Comparison of ENCODE assay signal across 21 cellular contexts in genomic region chr5:5209510-5210286, GRCh38.
"Had no signal": no experiment of that assay in that cellular context is flagged by ENCODE, and none has a peak within 500 bp of the region (broad histone marks: within the 10 kb centered on the region; RNA-seq: fewer than 3 reads in every experiment).

No MANE protein-coding gene starts in this region.

- H3K36me3 Mint-ChIP-seq: memory B cell; naive B cell; natural killer cell treated with Interleukin-12 subunit alpha and Interleukin-12 subunit beta and Interleukin-15 and Interleukin-18, amount 100 ng/mL, for 72 hours had no signal

- H3K4me1 Mint-ChIP-seq: memory B cell; naive B cell; stimulated activated naive CD8-positive, alpha-beta T cell treated with anti-CD3 and anti-CD28 coated beads, Interleukin-15, amount 100 ng/mL, for 72 hours had no signal

- H3K9me3 Mint-ChIP-seq: natural killer cell treated with Interleukin-12 subunit alpha and Interleukin-12 subunit beta and Interleukin-15 and Interleukin-18, amount 100 ng/mL, for 72 hours; stimulated activated naive CD8-positive, alpha-beta T cell treated with anti-CD3 and anti-CD28 coated beads, Interleukin-15, amount 100 ng/mL, for 72 hours had no signal

- H3K27ac Mint-ChIP-seq: memory B cell; naive B cell; natural killer cell treated with Interleukin-12 subunit alpha and Interleukin-12 subunit beta and Interleukin-15 and Interleukin-18, amount 100 ng/mL, for 72 hours; stimulated activated naive CD8-positive, alpha-beta T cell treated with anti-CD3 and anti-CD28 coated beads, Interleukin-15, amount 100 ng/mL, for 72 hours had no signal

- H3K9me3 ChIP-seq: mucosa of descending colon, right lobe of liver, suprapubic skin, transverse colon had no signal

- H3K4me1 ChIP-seq: right lobe of liver, transverse colon had no signal

- ATAC-seq: left lobe of liver; mucosa of descending colon; natural killer cell treated with Interleukin-12 subunit alpha and Interleukin-12 subunit beta and Interleukin-15 and Interleukin-18, amount 100 ng/mL, for 72 hours; right lobe of liver; stimulated activated naive CD8-positive, alpha-beta T cell treated with anti-CD3 and anti-CD28 coated beads, Interleukin-15, amount 100 ng/mL, for 72 hours had no signal

- H3K4me3 Mint-ChIP-seq: memory B cell; naive B cell; natural killer cell treated with Interleukin-12 subunit alpha and Interleukin-12 subunit beta and Interleukin-15 and Interleukin-18, amount 100 ng/mL, for 72 hours; stimulated activated naive CD8-positive, alpha-beta T cell treated with anti-CD3 and anti-CD28 coated beads, Interleukin-15, amount 100 ng/mL, for 72 hours had no signal

- H3K27me3 ChIP-seq: dorsolateral prefrontal cortex, right lobe of liver, suprapubic skin, transverse colon had no signal

- DNase-seq: dorsolateral prefrontal cortex; effector CD4-positive, alpha-beta T cell; head of caudate nucleus; mucosa of descending colon; naive B cell; nucleus accumbens; posterior cingulate gyrus; right lobe of liver; stimulated activated CD4-positive, alpha-beta T cell treated with anti-CD3 and anti-CD28 coated beads, Interleukin-12 subunit alpha, Interleukin-12 subunit beta, amount 100 ng/mL, for 4 hours; stimulated activated CD4-positive, alpha-beta T cell treated with anti-CD3 and anti-CD28 coated beads, Interleukin-1b, Interleukin-23, amount 100 ng/mL, for 48 hours; stimulated activated CD4-positive, alpha-beta T cell treated with anti-CD3 and anti-CD28 coated beads, Interleukin-4, amount 100 ng/mL, for 1 hour; stimulated activated CD8-positive, alpha-beta memory T cell treated with anti-CD3 and anti-CD28 coated beads, Interleukin-4, amount 100 ng/mL, for 48 hours; stimulated activated naive CD4-positive, alpha-beta T cell; stimulated activated naive CD8-positive, alpha-beta T cell treated with anti-CD3 and anti-CD28 coated beads, Interleukin-15, amount 100 ng/mL, for 72 hours; transverse colon had no signal

- H3K4me3 ChIP-seq: dorsolateral prefrontal cortex, lung, mucosa of descending colon, right lobe of liver, smooth muscle cell, suprapubic skin, transverse colon had no signal

- H3K36me3 ChIP-seq: right lobe of liver, suprapubic skin, transverse colon had no signal

- H3K27ac ChIP-seq: right lobe of liver, suprapubic skin, transverse colon had no signal

- H3K27me3 Mint-ChIP-seq: memory B cell; naive B cell; natural killer cell treated with Interleukin-12 subunit alpha and Interleukin-12 subunit beta and Interleukin-15 and Interleukin-18, amount 100 ng/mL, for 72 hours had no signal
